ENCODE assay signal across 12 cellular contexts in genomic region chr1:226640288-226640687, GRCh38.
DNase-seq lines count a peak whose midpoint lies in the region; ATAC-seq and FAIRE-seq lines count a peak whose summit lies in the region.
"Had no signal": no experiment of that assay in that cellular context is flagged by ENCODE, and none has a peak within 500 bp of the region (broad histone marks: within the 10 kb centered on the region; RNA-seq: fewer than 3 reads in every experiment).

No MANE protein-coding gene starts in this region.

- no peaks in the 10 kb centered on the region for H3K9me3 Mint-ChIP-seq in stimulated activated naive CD8-positive, alpha-beta T cell treated with anti-CD3 and anti-CD28 coated beads, Interleukin-15, amount 100 ng/mL, for 72 hours
- H3K9me3 Mint-ChIP-seq in activated naive CD8-positive, alpha-beta T cell treated with anti-CD3 and anti-CD28 coated beads, Interleukin-2, amount 10 ng/mL, durations not matched to agents 7 days and 5 days = no peaks in the 10 kb centered on the region
- no peaks in the 10 kb centered on the region for H3K9me3 Mint-ChIP-seq in naive B cell
- H3K9me3 Mint-ChIP-seq: activated T-cell treated with anti-CD3 and anti-CD28 coated beads, Interleukin-2, amount 50 U/mL, for 4 hours had no signal

- H3K27ac Mint-ChIP-seq in stimulated activated naive CD8-positive, alpha-beta T cell treated with anti-CD3 and anti-CD28 coated beads, Interleukin-15, amount 100 ng/mL, for 72 hours = peak overlapping the region in 1 of 2 donors; percentile 7
- H3K27ac Mint-ChIP-seq in activated naive CD8-positive, alpha-beta T cell treated with anti-CD3 and anti-CD28 coated beads, Interleukin-2, amount 10 ng/mL, durations not matched to agents 7 days and 5 days = peak overlapping the region; percentile 60
- peak overlapping the region; percentile 64 to 92 (median 89) for H3K27ac Mint-ChIP-seq in naive B cell

- peak; percentile 2 for DNase-seq in stimulated activated naive CD8-positive, alpha-beta T cell treated with anti-CD3 and anti-CD28 coated beads, Interleukin-15, Interleukin-2, amounts not matched to agents 100 U/mL and 50 U/mL, for 24 hours
- no peak for DNase-seq in stimulated activated naive CD8-positive, alpha-beta T cell treated with anti-CD3 and anti-CD28 coated beads, Interleukin-15, amount 100 ng/mL, for 72 hours
- DNase-seq in activated naive CD8-positive, alpha-beta T cell treated with anti-CD3 and anti-CD28 coated beads, Interleukin-2, amount 10 ng/mL, durations not matched to agents 7 days and 5 days = peak; percentile 14
- DNase-seq in naive B cell = no peak
- no peak for DNase-seq in frontal cortex (ENCODE audit: low spot score in 2 of 2)
- no peak for DNase-seq in 8988T
- DNase-seq in globus pallidus (ENCODE audit: low spot score) = no peak
- DNase-seq in AG08396 (ENCODE audit: low spot score) = no peak
- DNase-seq: activated T-cell treated with anti-CD3 and anti-CD28 coated beads, Interleukin-2, amount 50 U/mL, for 4 hours; central memory CD4-positive, alpha-beta T cell; SIG-M5; stimulated activated CD8-positive, alpha-beta memory T cell treated with anti-CD3 and anti-CD28 coated beads, Interleukin-4, amount 100 ng/mL, for 48 hours had no signal

- H3K4me3 Mint-ChIP-seq in stimulated activated naive CD8-positive, alpha-beta T cell treated with anti-CD3 and anti-CD28 coated beads, Interleukin-15, amount 100 ng/mL, for 72 hours = no peak overlapping the region
- no peak overlapping the region for H3K4me3 Mint-ChIP-seq in activated naive CD8-positive, alpha-beta T cell treated with anti-CD3 and anti-CD28 coated beads, Interleukin-2, amount 10 ng/mL, durations not matched to agents 7 days and 5 days
- H3K4me3 Mint-ChIP-seq in naive B cell = peak overlapping the region; percentile 22 to 77 (median 54)
- H3K4me3 Mint-ChIP-seq: activated T-cell treated with anti-CD3 and anti-CD28 coated beads, Interleukin-2, amount 50 U/mL, for 4 hours had no signal

- POLR2A ChIA-PET in activated naive CD8-positive, alpha-beta T cell treated with anti-CD3 and anti-CD28 coated beads, Interleukin-2, amount 10 ng/mL, durations not matched to agents 7 days and 5 days (lab: Charles Lee) = interaction anchor here (1.0 kb wide), 1 partner anchor 188 kb away, joined by 3 read pairs; no protein-coding TSS in a partner anchor

- ATAC-seq in stimulated activated naive CD8-positive, alpha-beta T cell treated with anti-CD3 and anti-CD28 coated beads, Interleukin-15, Interleukin-2, amounts not matched to agents 100 U/mL and 50 U/mL, for 24 hours = no peak
- ATAC-seq in stimulated activated naive CD8-positive, alpha-beta T cell treated with anti-CD3 and anti-CD28 coated beads, Interleukin-15, amount 100 ng/mL, for 72 hours = no peak
- ATAC-seq in activated naive CD8-positive, alpha-beta T cell treated with anti-CD3 and anti-CD28 coated beads, Interleukin-2, amount 10 ng/mL, durations not matched to agents 7 days and 5 days (ENCODE audit: low read depth) = no peak
- no peak for ATAC-seq in naive B cell (ENCODE audit: low read depth in 2 of 2)
- ATAC-seq: activated T-cell treated with anti-CD3 and anti-CD28 coated beads, Interleukin-2, amount 50 U/mL, for 4 hours had no signal

- H3K4me1 Mint-ChIP-seq in stimulated activated naive CD8-positive, alpha-beta T cell treated with anti-CD3 and anti-CD28 coated beads, Interleukin-15, amount 100 ng/mL, for 72 hours = peaks cover 32% of the 10 kb centered on the region
- peaks cover 33% of the 10 kb centered on the region for H3K4me1 Mint-ChIP-seq in activated naive CD8-positive, alpha-beta T cell treated with anti-CD3 and anti-CD28 coated beads, Interleukin-2, amount 10 ng/mL, durations not matched to agents 7 days and 5 days
- H3K4me1 Mint-ChIP-seq in naive B cell = peaks cover 41 to 68% (median 63%) of the 10 kb centered on the region in 3 donors

- no peaks in the 10 kb centered on the region for H3K27me3 Mint-ChIP-seq in stimulated activated naive CD8-positive, alpha-beta T cell treated with anti-CD3 and anti-CD28 coated beads, Interleukin-15, amount 100 ng/mL, for 72 hours
- no peaks in the 10 kb centered on the region for H3K27me3 Mint-ChIP-seq in activated naive CD8-positive, alpha-beta T cell treated with anti-CD3 and anti-CD28 coated beads, Interleukin-2, amount 10 ng/mL, durations not matched to agents 7 days and 5 days
- no peaks in the 10 kb centered on the region for H3K27me3 Mint-ChIP-seq in naive B cell

- H3K36me3 Mint-ChIP-seq in activated naive CD8-positive, alpha-beta T cell treated with anti-CD3 and anti-CD28 coated beads, Interleukin-2, amount 10 ng/mL, durations not matched to agents 7 days and 5 days = peaks cover 7% of the 10 kb centered on the region
- peaks cover 8 to 9% of the 10 kb centered on the region in 2 donors for H3K36me3 Mint-ChIP-seq in naive B cell

- no peak for FAIRE-seq in frontal cortex (lab: Jason Lieb, UNC)

Comparison
In these comparisons a context has a peak if more than half of its experiments do, and no peak if none do; other contexts are left out.
1. DNase-seq: peak in stimulated activated naive CD8-positive, alpha-beta T cell treated with anti-CD3 and anti-CD28 coated beads, Interleukin-15, Interleukin-2, amounts not matched to agents 100 U/mL and 50 U/mL, for 24 hours (single experiment) and activated naive CD8-positive, alpha-beta T cell treated with anti-CD3 and anti-CD28 coated beads, Interleukin-2, amount 10 ng/mL, durations not matched to agents 7 days and 5 days (single experiment); none in stimulated activated naive CD8-positive, alpha-beta T cell treated with anti-CD3 and anti-CD28 coated beads, Interleukin-15, amount 100 ng/mL, for 72 hours (0 of 2), naive B cell (single experiment), frontal cortex (0 of 2), 8988T (single experiment), globus pallidus (single experiment) and AG08396 (single experiment).
2. H3K4me3 Mint-ChIP-seq: peak in naive B cell (8 of 8); none in stimulated activated naive CD8-positive, alpha-beta T cell treated with anti-CD3 and anti-CD28 coated beads, Interleukin-15, amount 100 ng/mL, for 72 hours (0 of 2) and activated naive CD8-positive, alpha-beta T cell treated with anti-CD3 and anti-CD28 coated beads, Interleukin-2, amount 10 ng/mL, durations not matched to agents 7 days and 5 days (single experiment).